8 cellular contexts compared by ENCODE assay signal in genomic region chr13:23466144-23467002, GRCh38. TPM values are rescaled to one million over a fixed set of nuclear protein-coding genes. Genes with fewer than 3 reads are reported as not detected.
DNase-seq lines count a peak whose midpoint lies in the region; ATAC-seq and TF ChIP-seq lines count a peak whose summit lies in the region.

No MANE protein-coding gene starts in this region.

- H3K27ac ChIP-seq in dorsolateral prefrontal cortex, result peak overlapping the region; percentile 5 to 98 (median 93)

- H3K4me3 ChIP-seq in AG04449 (ENCODE audit: low read depth, low read length), result peak overlapping the region; percentile 56
- H3K4me3 ChIP-seq in dorsolateral prefrontal cortex, result peak overlapping the region; percentile 43 to 81 (median 65)
- peak overlapping the region; percentile 12 for H3K4me3 ChIP-seq in lower leg skin (ENCODE audit: low read depth, poor library complexity, severe bottlenecking)

- intact Hi-C loops in dorsolateral prefrontal cortex (cut with DNase I) (loop anchor here (1.0 to 10.0 kb wide), 6 partner anchors 91 to 421 kb away; partner anchors contain the start of gene MIPEP (in 1 of the 2)), lower leg skin (cut with DNase I; ENCODE audit: low total_unique reads) (loop anchor here (5.0 to 10.0 kb wide), 2 partner anchors 108 to 401 kb away; partner anchors contain the start of gene TNFRSF19)

- ATAC-seq in GM18867 (IDR thresholded peaks at IDR 0.05; ENCODE audit: unreplicated experiment) (peak; percentile 82), HG03103 (IDR thresholded peaks at IDR 0.05; ENCODE audit: low read depth, unreplicated experiment) (peak; percentile 79)

- WGBS in lower leg skin, 2 donors, result 3 to 10% methylated on average over 34 to 41 of the region's 64 CpGs

- peak; percentile 57 for TF ChIP-seq CTCF in AG04449 (IDR thresholded peaks at IDR 0.05; ENCODE audit: insufficient read depth, low read length, missing control alignments)
- peak; percentile 36 to 82 (median 66) for TF ChIP-seq CTCF in dorsolateral prefrontal cortex (IDR thresholded peaks at IDR 0.05 in 54 of 56, conservative IDR thresholded peaks at IDR 0.05 in 2 of 56; ENCODE audit: low read depth in 1 of 56, partially characterized antibody in 56 of 56)
- no peak for TF ChIP-seq CTCF in lower leg skin (IDR thresholded peaks at IDR 0.05)

- H3K27me3 ChIP-seq in dorsolateral prefrontal cortex, result no peaks in the 10 kb centered on the region

- TF ChIP-seq POLR2A in lower leg skin (IDR thresholded peaks at IDR 0.05), result no peak

- POLR2A ChIA-PET in AG04449 (lab: Yijun Ruan, JAX), result interaction anchor here (1.2 kb wide), 1 partner anchor 38 kb away, joined by 4 read pairs; no protein-coding TSS in a partner anchor

- DNase-seq in AG04449 (ENCODE audit: low read depth, low spot score) (no peak), NCI-H460 (ENCODE audit: extremely low read depth, low read depth) (peak; percentile 62), dorsolateral prefrontal cortex (peak; percentile 57 to 85 (median 74)), lower leg skin (ENCODE audit: low spot score in 2 of 2) (peak; percentile 55 to 89)
- peak; percentile 49 to 50 for DNase-seq in activated CD4-positive, alpha-beta T cell treated with anti-CD3 and anti-CD28 coated beads, Interleukin-2, amount 50 U/mL, for 4 hours
- peak; percentile 1 to 42 (median 29) for DNase-seq in stimulated activated CD4-positive, alpha-beta T cell treated with anti-CD3 and anti-CD28 coated beads, TNF-alpha, amount 100 ng/mL, for 1 hour (ENCODE audit: low read depth in 3 of 3, low spot score in 1 of 3)

- CTCF ChIA-PET in AG04449 (lab: Yijun Ruan, JAX), result interaction anchor here (0.6 to 5.1 kb wide), 35 partner anchors 10 to 452 kb away, joined by 3 to 65 read pairs (median 4); partner anchors contain the start of genes C1QTNF9B, MIPEP and TNFRSF19

RNA-seq across cellular contexts. Expression of gene SACS, which starts 32.9 kb away (rescaled TPM):
- 30.1 and 35.7 TPM in 2 replicates for total RNA-seq in NCI-H460 (2014; rRNA removed; shearing (Covaris generic))
- 22.8 and 45.8 TPM in 2 replicates for polyA plus RNA-seq in NCI-H460 (2014; cell fraction: nucleus; rRNA removed)
- total RNA-seq in dorsolateral prefrontal cortex, result 10 to 100 TPM; 45.4 to 95.1 (median 74.8) TPM
- total RNA-seq in lower leg skin, result 1 to 10 TPM; 2.4 to 5.0 (median 3.9) TPM

Comparison
In these comparisons a context has a peak if more than half of its experiments do, and no peak if none do; other contexts are left out.
1. H3K4me3 ChIP-seq: peak in every context shown above with its lines; median percentile 65 in dorsolateral prefrontal cortex; 56 in AG04449; 12 in lower leg skin.
2. CTCF ChIP-seq: peak in AG04449 (single experiment) and dorsolateral prefrontal cortex (56 of 56); none in lower leg skin (0 of 3).